ENCODE assay signal across 22 cellular contexts in genomic region chr2:240259924-240260529, GRCh38.
DNase-seq lines count a peak whose midpoint lies in the region; ATAC-seq and TF ChIP-seq lines count a peak whose summit lies in the region.
"Had no signal": no experiment of that assay in that cellular context is flagged by ENCODE, and none has a peak within 500 bp of the region (broad histone marks: within the 10 kb centered on the region; RNA-seq: fewer than 3 reads in every experiment).

No MANE protein-coding gene starts in this region.

- no peaks in the 10 kb centered on the region for H3K4me1 Mint-ChIP-seq in activated T-cell treated with anti-CD3 and anti-CD28 coated beads, Interleukin-2, amount 50 U/mL, for 4 hours (ENCODE audit: low read depth)

- 83% methylated on average over 7 of the region's 7 CpGs for WGBS in hepatocyte (ENCODE audit: low lambda C conversion rate, missing lambda C conversion rate)
- 71 to 78% (median 75%) methylated on average over 7 of the region's 7 CpGs for WGBS in ovary, 3 donors

- H3K9me3 ChIP-seq in hepatocyte (ENCODE audit: low read depth), result no peaks in the 10 kb centered on the region
- no peaks in the 10 kb centered on the region for H3K9me3 ChIP-seq in ovary
- H3K9me3 ChIP-seq in thoracic aorta, result no peaks in the 10 kb centered on the region
- H3K9me3 ChIP-seq: SK-N-SH had no signal

- H3K79me2 ChIP-seq in hepatocyte, result no peaks in the 10 kb centered on the region

- H3K27me3 ChIP-seq in hepatocyte (no peaks in the 10 kb centered on the region), ovary (no peaks in the 10 kb centered on the region), thoracic aorta (replicated peaks; ENCODE audit: insufficient read depth) (no peaks in the 10 kb centered on the region)
- H3K27me3 ChIP-seq: breast epithelium had no signal

- no peaks in the 10 kb centered on the region for H3K36me3 Mint-ChIP-seq in activated T-cell treated with anti-CD3 and anti-CD28 coated beads, Interleukin-2, amount 50 U/mL, for 4 hours (ENCODE audit: insufficient read depth)
- H3K36me3 Mint-ChIP-seq: CD8-positive, alpha-beta T cell had no signal

- TF ChIP-seq CTCF in coronary artery (IDR thresholded peaks at IDR 0.05) (no peak), hepatocyte (IDR thresholded peaks at IDR 0.05; ENCODE audit: poor library complexity) (no peak), ovary (IDR thresholded peaks at IDR 0.05) (peak in 2 of 3 donors; percentile 0 to 5), thoracic aorta (IDR thresholded peaks at IDR 0.05) (no peak)

- peak overlapping the region; percentile 19 for H3K4me3 ChIP-seq in coronary artery
- no peak overlapping the region for H3K4me3 ChIP-seq in hepatocyte
- no peak overlapping the region for H3K4me3 ChIP-seq in ovary
- H3K4me3 ChIP-seq in thoracic aorta, result no peak overlapping the region
- H3K4me3 ChIP-seq: breast epithelium, smooth muscle cell had no signal

- no peak for TF ChIP-seq EP300 in ovary (IDR thresholded peaks at IDR 0.05)

- DNase-seq in coronary artery (ENCODE audit: low spot score) (peak; percentile 75), hepatocyte (ENCODE audit: low spot score) (no peak), ovary (peak in 4 of 5 donors; percentile 22 to 56 (median 54)), thoracic aorta (ENCODE audit: low spot score) (no peak)
- no peak for DNase-seq in activated T-cell treated with anti-CD3 and anti-CD28 coated beads, Interleukin-2, amount 50 U/mL, for 4 hours
- DNase-seq in activated CD4-positive, alpha-beta T cell treated with anti-CD3 and anti-CD28 coated beads, Interleukin-2, amount 50 U/mL, for 4 hours, result no peak
- DNase-seq: activated CD4-positive, alpha-beta T cell treated with anti-CD3 and anti-CD28 coated beads, Interleukin-2, amount 50 U/mL, for 48 hours; CD8-positive, alpha-beta T cell; dermis blood vessel endothelial cell; DND-41; foreskin keratinocyte; KBM-7; kidney glomerular epithelial cell; NCI-H1694 treated with DMSO at 0.1 percent for 48 hours; NCI-H226; stimulated activated CD4-positive, alpha-beta T cell treated with anti-CD3 and anti-CD28 coated beads, Interleukin-4, amount 100 ng/mL, for 24 hours had no signal

- H3K9me3 Mint-ChIP-seq in activated T-cell treated with anti-CD3 and anti-CD28 coated beads, Interleukin-2, amount 50 U/mL, for 4 hours, result peaks cover 21% of the 10 kb centered on the region

- no peak overlapping the region for H3K4me2 ChIP-seq in hepatocyte
- H3K4me2 ChIP-seq: SK-N-SH, smooth muscle cell had no signal

- no peak for ATAC-seq in thoracic aorta (ENCODE audit: insufficient number of reproducible peaks, low FRiP score, low read depth)
- ATAC-seq in activated T-cell treated with anti-CD3 and anti-CD28 coated beads, Interleukin-2, amount 50 U/mL, for 4 hours, result no peak
- no peak for ATAC-seq in GM18519 (IDR thresholded peaks at IDR 0.05; ENCODE audit: low FRiP score, unreplicated experiment)
- ATAC-seq in GM18511 (IDR thresholded peaks at IDR 0.05; ENCODE audit: unreplicated experiment), result no peak
- ATAC-seq: CD8-positive, alpha-beta T cell; foreskin keratinocyte had no signal

- intact Hi-C loops in ovary (cut with DNase I), result no loop called here

- H3K9me2 ChIP-seq in hepatocyte (replicated peaks; ENCODE audit: insufficient read depth), result no peaks in the 10 kb centered on the region
- H3K9me2 ChIP-seq: SK-N-SH had no signal

- H3K27ac ChIP-seq in coronary artery, result peak overlapping the region; percentile 94 to 97
- peak overlapping the region; percentile 69 for H3K27ac ChIP-seq in hepatocyte
- peak overlapping the region; percentile 87 to 95 for H3K27ac ChIP-seq in ovary
- H3K27ac ChIP-seq in thoracic aorta, result peak overlapping the region; percentile 90 to 100
- H3K27ac ChIP-seq: foreskin keratinocyte had no signal

- H2AFZ ChIP-seq in hepatocyte, result no peak overlapping the region

- H3K27me3 Mint-ChIP-seq in activated T-cell treated with anti-CD3 and anti-CD28 coated beads, Interleukin-2, amount 50 U/mL, for 4 hours (ENCODE audit: low read depth), result peaks cover 3% of the 10 kb centered on the region

- H3K4me3 Mint-ChIP-seq in activated T-cell treated with anti-CD3 and anti-CD28 coated beads, Interleukin-2, amount 50 U/mL, for 4 hours, result no peak overlapping the region
- H3K4me3 Mint-ChIP-seq: CD8-positive, alpha-beta T cell; T-helper 2 cell treated with Interferon-gamma antibody and Interleukin-4, amounts not matched to agents 5 μg/mL and 100 μg/mL, for 36 hours had no signal

- TF ChIP-seq POLR2A in ovary (IDR thresholded peaks at IDR 0.05), result no peak

- H4K20me1 ChIP-seq in hepatocyte (ENCODE audit: insufficient read depth, poor library complexity, severe bottlenecking), result no peaks in the 10 kb centered on the region

- H3K36me3 ChIP-seq in hepatocyte (replicated peaks; ENCODE audit: insufficient read depth, low read depth) (no peaks in the 10 kb centered on the region), ovary (no peaks in the 10 kb centered on the region), thoracic aorta (no peaks in the 10 kb centered on the region)
- H3K36me3 ChIP-seq: breast epithelium had no signal

- H3K4me1 ChIP-seq in hepatocyte (ENCODE audit: insufficient read depth) (peaks cover 20% of the 10 kb centered on the region), ovary (ENCODE audit: insufficient read depth) (peaks cover 26% of the 10 kb centered on the region), thoracic aorta (ENCODE audit: control insufficient read depth in 1 of 2, low read depth in 2 of 2) (peaks cover 13 to 31% of the 10 kb centered on the region in 2 donors)
- H3K4me1 ChIP-seq: breast epithelium had no signal

Comparison
In these comparisons a context has a peak if more than half of its experiments do, and no peak if none do; other contexts are left out.
1. DNase-seq: peak in coronary artery (single experiment) and ovary (4 of 5); none in hepatocyte (single experiment), thoracic aorta (single experiment), activated T-cell treated with anti-CD3 and anti-CD28 coated beads, Interleukin-2, amount 50 U/mL, for 4 hours (single experiment) and activated CD4-positive, alpha-beta T cell treated with anti-CD3 and anti-CD28 coated beads, Interleukin-2, amount 50 U/mL, for 4 hours (0 of 2).
2. CTCF ChIP-seq: peak in ovary (2 of 3); none in coronary artery (single experiment), hepatocyte (single experiment) and thoracic aorta (single experiment).
3. Peak in every context shown above with its lines, with median percentiles within 50 percentile points of each other: H3K27ac ChIP-seq.